1 cellular context compared by ENCODE assay signal in genomic region chr1:226479432-226479831, GRCh38.
TF ChIP-seq lines count a peak whose summit lies in the region.

No MANE protein-coding gene starts in this region.

TF ChIP-seq in HepG2, 621 proteins besides CTCF, POLR2A, EP300 and RAD21 (continued from another document and continues in another):
- TF ChIP-seq PRDM10 (CRISPR knock-in tag; IDR thresholded peaks at IDR 0.05; ENCODE audit: low read depth), result no peak
- no peak for TF ChIP-seq ETV6 (CRISPR knock-in tag; conservative IDR thresholded peaks at IDR 0.05)
- TF ChIP-seq CCDC6 (CRISPR knock-in tag; IDR thresholded peaks at IDR 0.05), result no peak
- no peak for TF ChIP-seq GABPA (IDR thresholded peaks at IDR 0.05; ENCODE audit: low read depth, low read length)
- TF ChIP-seq GABPA (CRISPR knock-in tag; IDR thresholded peaks at IDR 0.05; ENCODE audit: low read depth), result no peak
- TF ChIP-seq FOXO1 (CRISPR knock-in tag; IDR thresholded peaks at IDR 0.05), result peak; percentile 55; the same call in 1 of the 2 replicates
- TF ChIP-seq PAX8 (CRISPR knock-in tag; IDR thresholded peaks at IDR 0.05; ENCODE audit: borderline replicate concordance), result no peak
- TF ChIP-seq LBX2 (CRISPR knock-in tag; IDR thresholded peaks at IDR 0.05; ENCODE audit: borderline replicate concordance), result no peak
- no peak for TF ChIP-seq NFKBIZ (CRISPR knock-in tag; IDR thresholded peaks at IDR 0.05)
- TF ChIP-seq RBM22 (optimal IDR thresholded peaks at IDR 0.05; ENCODE audit: low read length), result no peak
- no peak for TF ChIP-seq KDM5A (IDR thresholded peaks at IDR 0.05; ENCODE audit: borderline replicate concordance, low read length)
- TF ChIP-seq ZNF557 (CRISPR knock-in tag; IDR thresholded peaks at IDR 0.05), result no peak
- no peak for TF ChIP-seq ZNF3 (CRISPR knock-in tag; IDR thresholded peaks at IDR 0.05)
- TF ChIP-seq ZSCAN12 (CRISPR knock-in tag; IDR thresholded peaks at IDR 0.05), result no peak
- peak; percentile 97 for TF ChIP-seq FOXA3 (CRISPR knock-in tag; IDR thresholded peaks at IDR 0.05)
- no peak for TF ChIP-seq ZNF580 (CRISPR knock-in tag; IDR thresholded peaks at IDR 0.05; ENCODE audit: borderline replicate concordance, low read depth)
- TF ChIP-seq ZNF432 (CRISPR knock-in tag; IDR thresholded peaks at IDR 0.05; ENCODE audit: borderline replicate concordance), result no peak
- no peak for TF ChIP-seq MTF1 (CRISPR knock-in tag; IDR thresholded peaks at IDR 0.05)
- TF ChIP-seq ATF1 (CRISPR knock-in tag; IDR thresholded peaks at IDR 0.05), result no peak
- no peak for TF ChIP-seq SYNCRIP (IDR thresholded peaks at IDR 0.05; ENCODE audit: insufficient read depth, low read depth, low read length)
- TF ChIP-seq MLLT10 (CRISPR knock-in tag; IDR thresholded peaks at IDR 0.05), result no peak
- no peak for TF ChIP-seq ZSCAN5A (CRISPR knock-in tag; IDR thresholded peaks at IDR 0.05; ENCODE audit: borderline replicate concordance)
- no peak for TF ChIP-seq MYNN (CRISPR knock-in tag; IDR thresholded peaks at IDR 0.05; ENCODE audit: low read depth)
- TF ChIP-seq ZNF513 (CRISPR knock-in tag; conservative IDR thresholded peaks at IDR 0.05), result no peak
- TF ChIP-seq FOXO4 (CRISPR knock-in tag; conservative IDR thresholded peaks at IDR 0.05), result no peak
- peak; percentile 64; the same call in 1 of the 2 replicates for TF ChIP-seq SIX1 (CRISPR knock-in tag; IDR thresholded peaks at IDR 0.05; ENCODE audit: borderline replicate concordance)
- TF ChIP-seq MAFF (IDR thresholded peaks at IDR 0.05; ENCODE audit: low read depth, low read length), result no peak
- TF ChIP-seq ZBTB20 (CRISPR knock-in tag; IDR thresholded peaks at IDR 0.05; ENCODE audit: borderline replicate concordance, low read depth), result no peak
- no peak for TF ChIP-seq ZNF138 (CRISPR knock-in tag; IDR thresholded peaks at IDR 0.05; ENCODE audit: low read depth)
- TF ChIP-seq TBP (CRISPR knock-in tag; IDR thresholded peaks at IDR 0.05), result no peak
- TF ChIP-seq ZNF644 (CRISPR knock-in tag; IDR thresholded peaks at IDR 0.05; ENCODE audit: low read depth), result no peak
- no peak for TF ChIP-seq ZNF280D (CRISPR knock-in tag; IDR thresholded peaks at IDR 0.05)
- TF ChIP-seq ZIK1 (CRISPR knock-in tag; IDR thresholded peaks at IDR 0.05; ENCODE audit: borderline replicate concordance, low read depth), result no peak
- TF ChIP-seq BRF2 (CRISPR knock-in tag; IDR thresholded peaks at IDR 0.05), result no peak; the same call in 1 of the 2 replicates
- no peak for TF ChIP-seq ZBTB49 (CRISPR knock-in tag; IDR thresholded peaks at IDR 0.05; ENCODE audit: borderline replicate concordance)
- TF ChIP-seq ZNF687 (CRISPR knock-in tag; IDR thresholded peaks at IDR 0.05), result no peak
- TF ChIP-seq BATF2 (CRISPR knock-in tag; IDR thresholded peaks at IDR 0.05), result no peak
- TF ChIP-seq BCL3 (CRISPR knock-in tag; IDR thresholded peaks at IDR 0.05), result no peak
